In the genomic region with DNA sequence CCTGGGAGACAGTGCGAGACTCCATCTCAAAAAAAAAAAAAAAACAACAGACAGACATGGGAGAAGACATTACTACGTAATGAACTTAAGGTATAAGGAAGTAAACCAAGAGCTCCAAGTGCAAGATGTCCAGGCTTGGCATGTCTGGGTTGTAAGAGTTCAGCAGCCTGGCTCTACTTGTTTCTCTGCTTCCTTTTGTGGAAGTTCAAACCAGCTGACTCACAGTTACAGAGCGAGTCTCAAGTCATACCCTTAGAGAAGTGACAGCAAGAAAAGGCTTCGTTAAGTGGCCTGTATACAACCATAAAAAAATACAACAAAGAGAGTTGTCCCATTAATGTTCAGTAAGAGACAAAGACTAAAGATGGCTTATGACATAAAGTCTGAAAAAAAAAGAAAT, we compare ENCODE assay signal across 8 cellular contexts. TPM values are rescaled to one million over a fixed set of nuclear protein-coding genes. Genes with fewer than 3 reads are reported as not detected.
DNase-seq lines count a peak whose midpoint lies in the region; ATAC-seq and TF ChIP-seq lines count a peak whose summit lies in the region.

No MANE protein-coding gene starts in this region.

- no peak overlapping the region for H3K9ac ChIP-seq in SK-N-MC (ENCODE audit: insufficient read length)
- H3K9ac ChIP-seq in parathyroid adenoma: no peak overlapping the region

- H2AFZ ChIP-seq in parathyroid adenoma: no peak overlapping the region

- intact Hi-C loops in esophagus muscularis mucosa (cut with DNase I): loop anchor here (10.0 kb wide), 1 partner anchor 45 kb away; no protein-coding TSS in a partner anchor

- H3K36me3 ChIP-seq in SK-N-MC (ENCODE audit: insufficient read depth, low read length) (peaks cover 58% of the 10 kb centered on the region), esophagus muscularis mucosa (peaks cover 40 to 77% (median 75%) of the 10 kb centered on the region in 4 donors), parathyroid adenoma (ENCODE audit: control insufficient read depth, insufficient read depth, low read length) (no peaks in the 10 kb centered on the region)

- ATAC-seq in GM21360 (IDR thresholded peaks at IDR 0.05; ENCODE audit: unreplicated experiment) (no peak), left lobe of liver (no peak)

- no peaks in the 10 kb centered on the region for H3K79me2 ChIP-seq in parathyroid adenoma

- TF ChIP-seq POLR2A in esophagus muscularis mucosa (IDR thresholded peaks at IDR 0.05; ENCODE audit: low read depth): no peak

- TF ChIP-seq CTCF in esophagus muscularis mucosa (IDR thresholded peaks at IDR 0.05) (no peak), parathyroid adenoma (IDR thresholded peaks at IDR 0.05) (no peak)

- H3K4me1 ChIP-seq in esophagus muscularis mucosa: peaks cover 19 to 38% (median 27%) of the 10 kb centered on the region in 4 donors
- no peaks in the 10 kb centered on the region for H3K4me1 ChIP-seq in parathyroid adenoma

- H3K4me3 ChIP-seq in SK-N-MC (peak overlapping the region; percentile 91; the same call in 1 of the 2 replicates), esophagus muscularis mucosa (peak overlapping the region; percentile 66 to 90 (median 84)), parathyroid adenoma (ENCODE audit: low read depth, low read length) (no peak overlapping the region)

- H3K9me3 ChIP-seq in SK-N-MC (ENCODE audit: low read depth, low read length) (no peaks in the 10 kb centered on the region), esophagus muscularis mucosa (no peaks in the 10 kb centered on the region), parathyroid adenoma (ENCODE audit: control insufficient read depth, low read length) (no peaks in the 10 kb centered on the region)

- peak; percentile 9 for DNase-seq in GF-D8 (lab: John Stamatoyannopoulos, UW)
- no peak for DNase-seq in SK-N-MC (ENCODE audit: low read depth, low spot score)
- no peak for DNase-seq in esophagus muscularis mucosa (ENCODE audit: extremely low spot score)
- DNase-seq in NCI-H146 (lab: John Stamatoyannopoulos, UW): no peak
- DNase-seq in activated effector memory CD4-positive, alpha-beta T cell treated with anti-CD3 and anti-CD28 coated beads, Interleukin-2, amount 50 U/mL, for 16 hours: no peak
- DNase-seq in left lobe of liver (ENCODE audit: low spot score): no peak

- peak overlapping the region; percentile 70 for H3K4me2 ChIP-seq in parathyroid adenoma (ENCODE audit: low read length)

- H3K27me3 ChIP-seq in esophagus muscularis mucosa (no peaks in the 10 kb centered on the region), parathyroid adenoma (ENCODE audit: control insufficient read depth, insufficient read depth, low read length) (no peaks in the 10 kb centered on the region)

- 56% methylated on average over 4 of the region's 4 CpGs for WGBS in esophagus muscularis mucosa

- TF ChIP-seq EP300 in esophagus muscularis mucosa (IDR thresholded peaks at IDR 0.05): no peak

- H3K27ac ChIP-seq in SK-N-MC (peak overlapping the region; percentile 1; the same call in 1 of the 2 replicates), esophagus muscularis mucosa (replicated peaks in 1 of 4) (peak overlapping the region; percentile 90 to 98 (median 92)), parathyroid adenoma (no peak overlapping the region)

RNA-seq across cellular contexts. Expression of a gene that starts 1.3 kb away (rescaled TPM):
- 10 to 100 TPM; 23.0 to 36.8 (median 32.3) TPM for total RNA-seq in esophagus muscularis mucosa
- 7.2 TPM for total RNA-seq in left lobe of liver

RNA-seq across cellular contexts. Expression of a gene that starts 24.3 kb away (rescaled TPM):
- 10 to 100 TPM; 25.8 to 41.5 (median 29.2) TPM for total RNA-seq in esophagus muscularis mucosa
- total RNA-seq in left lobe of liver: 18.5 TPM

RNA-seq across cellular contexts. Expression of a gene that starts 31.5 kb away (rescaled TPM):
- total RNA-seq in esophagus muscularis mucosa (not detected), left lobe of liver (not detected)

RNA-seq across cellular contexts. Expression of a gene that starts 50.5 kb away (rescaled TPM):
- total RNA-seq in esophagus muscularis mucosa: 10 to 100 TPM in 3 of 4 donors, 1 to 10 TPM in 1; 8.3 to 25.2 (median 20.3) TPM
- 0.58 TPM for total RNA-seq in left lobe of liver

RNA-seq across cellular contexts. Expression of a gene that starts 52.9 kb away (rescaled TPM):
- total RNA-seq in esophagus muscularis mucosa: 10 to 100 TPM; 26.5 to 49.8 (median 28.3) TPM
- 19.9 TPM for total RNA-seq in left lobe of liver
